ENCODE assay signal across 9 cellular contexts in the genomic region with DNA sequence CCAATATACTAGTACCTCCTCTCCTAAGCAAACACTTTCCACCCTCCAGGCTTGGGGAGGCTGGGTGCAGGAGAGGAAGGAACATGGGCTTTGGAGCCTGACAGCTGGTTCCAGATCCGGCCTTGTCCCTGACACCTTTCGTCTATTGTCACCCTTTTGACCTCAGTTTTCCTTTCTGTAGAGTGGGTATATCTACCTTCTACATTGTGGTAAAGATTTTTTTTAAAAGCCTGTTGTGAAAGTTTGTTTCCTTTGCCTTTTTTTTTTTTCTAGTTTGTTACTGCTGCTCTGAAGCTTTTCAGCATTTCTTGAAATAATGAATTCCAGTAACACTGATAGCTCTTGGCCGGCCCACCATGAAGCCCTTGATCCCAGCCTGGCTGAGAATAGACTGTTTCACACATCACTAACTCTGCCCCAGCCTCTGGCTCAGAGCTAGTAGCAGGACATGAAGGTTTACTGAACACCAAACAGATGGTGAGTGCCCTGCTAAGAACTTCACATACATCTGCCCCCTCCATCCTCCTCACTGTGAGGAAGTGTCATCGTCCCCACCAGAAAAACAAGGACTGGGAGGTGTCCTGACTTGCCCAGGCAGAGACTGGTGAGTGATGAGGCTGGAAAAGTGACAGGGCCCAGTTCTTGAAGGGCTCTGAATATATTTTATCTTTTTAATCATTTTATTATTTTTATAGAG. TPM values are rescaled to one million over a fixed set of nuclear protein-coding genes. Genes with fewer than 3 reads are reported as not detected.
A peak's percentile ranks its signal among the peaks of the same experiment; 100 is the strongest.
DNase-seq lines count a peak whose midpoint lies in the region; FAIRE-seq and TF ChIP-seq lines count a peak whose summit lies in the region.
"Had no signal": no experiment of that assay in that cellular context is flagged by ENCODE, and none has a peak within 500 bp of the region (broad histone marks: within the 10 kb centered on the region; RNA-seq: fewer than 3 reads in every experiment).

No MANE protein-coding gene starts in this region.

- peak overlapping the region; percentile 27 for H3K9ac ChIP-seq in skeletal muscle satellite cell (ENCODE audit: low read depth, low read length)

- H3K27me3 ChIP-seq in bronchial epithelial cell (ENCODE audit: control insufficient read depth, insufficient read depth, low read length) (no peaks in the 10 kb centered on the region), skeletal muscle satellite cell (ENCODE audit: control insufficient read depth, insufficient read depth, low read length) (no peaks in the 10 kb centered on the region), transverse colon (no peaks in the 10 kb centered on the region), BE2C (no peaks in the 10 kb centered on the region)
- H3K27me3 ChIP-seq: ovary had no signal

- POLR2A ChIA-PET in activated CD4-positive, alpha-beta T cell treated with anti-CD3 and anti-CD28 coated beads, Interleukin-2, amount 10 ng/mL, durations not matched to agents 7 days and 5 days (lab: Charles Lee) = no interaction called here

- H3K4me3 ChIP-seq in bronchial epithelial cell (ENCODE audit: low read depth, low read length) (no peak overlapping the region), skeletal muscle satellite cell (ENCODE audit: low read length) (no peak overlapping the region), transverse colon (no peak overlapping the region), BE2C (ENCODE audit: low read depth, low read length) (no peak overlapping the region)
- H3K4me3 ChIP-seq: ovary had no signal

- CTCF ChIA-PET in activated CD4-positive, alpha-beta T cell treated with anti-CD3 and anti-CD28 coated beads, Interleukin-2, amount 10 ng/mL, durations not matched to agents 7 days and 5 days (lab: Charles Lee) = interaction anchor here (0.6 to 3.2 kb wide), 15 partner anchors 10 to 248 kb away, joined by 3 to 12 read pairs (median 4); partner anchors contain the start of gene HNRNPR

- peaks cover 29% of the 10 kb centered on the region for H3K4me1 ChIP-seq in skeletal muscle satellite cell (ENCODE audit: control insufficient read depth, insufficient read depth, low read length)
- no peaks in the 10 kb centered on the region for H3K4me1 ChIP-seq in transverse colon
- peaks cover 19% of the 10 kb centered on the region for H3K4me1 ChIP-seq in BE2C

- no peak for DNase-seq in activated CD4-positive, alpha-beta T cell treated with anti-CD3 and anti-CD28 coated beads, Interleukin-2, amount 10 ng/mL, durations not matched to agents 7 days and 5 days
- no peak for DNase-seq in activated CD4-positive, alpha-beta T cell treated with anti-CD3 and anti-CD28 coated beads for 48 hours
- DNase-seq in NCI-H510A treated with DMSO at 0.1 percent for 48 hours (lab: John Stamatoyannopoulos, UW) (peak; percentile 89), bronchial epithelial cell (ENCODE audit: low read depth) (peak; percentile 87), GM10266 (ENCODE audit: extremely low spot score) (no peak), transverse colon (no peak), BE2C (no peak)

- H3K4me3 Mint-ChIP-seq in activated CD4-positive, alpha-beta T cell treated with anti-CD3 and anti-CD28 coated beads, Interleukin-2, amount 10 ng/mL, durations not matched to agents 7 days and 5 days = no peak overlapping the region

- H3K9me3 Mint-ChIP-seq in activated CD4-positive, alpha-beta T cell treated with anti-CD3 and anti-CD28 coated beads, Interleukin-2, amount 10 ng/mL, durations not matched to agents 7 days and 5 days = no peaks in the 10 kb centered on the region

- H3K36me3 Mint-ChIP-seq in activated CD4-positive, alpha-beta T cell treated with anti-CD3 and anti-CD28 coated beads, Interleukin-2, amount 10 ng/mL, durations not matched to agents 7 days and 5 days (ENCODE audit: low read depth) = no peaks in the 10 kb centered on the region

- TF ChIP-seq EP300 in transverse colon (IDR thresholded peaks at IDR 0.05; ENCODE audit: low read depth) = no peak

- 80 to 100% methylated on average over 2 to 4 of the region's 4 CpGs for WGBS in transverse colon (ENCODE audit: low coverage in 1 of 2), 2 donors

- intact Hi-C loops in transverse colon (cut with DNase I; ENCODE audit: low total_unique reads) = no loop called here

- in situ Hi-C loops in transverse colon (cut with MboI; ENCODE audit: low pct_ligation_motif_present in 1 of 4, low pct_unique_long_range_greater_than_20kb in 1 of 4, low sequenced_read_pairs in 3 of 4) = no loop called here

- H3K36me3 ChIP-seq in bronchial epithelial cell (ENCODE audit: control insufficient read depth, insufficient read depth, low read length) = no peaks in the 10 kb centered on the region
- no peaks in the 10 kb centered on the region for H3K36me3 ChIP-seq in skeletal muscle satellite cell (ENCODE audit: insufficient read depth, low read length)
- no peaks in the 10 kb centered on the region for H3K36me3 ChIP-seq in transverse colon
- no peaks in the 10 kb centered on the region for H3K36me3 ChIP-seq in BE2C
- H3K36me3 ChIP-seq: ovary had no signal

- no peak for TF ChIP-seq POLR2A in transverse colon (IDR thresholded peaks at IDR 0.05)

- H3K4me1 Mint-ChIP-seq in activated CD4-positive, alpha-beta T cell treated with anti-CD3 and anti-CD28 coated beads, Interleukin-2, amount 10 ng/mL, durations not matched to agents 7 days and 5 days = peaks cover 63% of the 10 kb centered on the region

- H3K9me3 ChIP-seq in skeletal muscle satellite cell (replicated peaks; ENCODE audit: low read length) (no peaks in the 10 kb centered on the region), transverse colon (no peaks in the 10 kb centered on the region), BE2C (no peaks in the 10 kb centered on the region)
- H3K9me3 ChIP-seq: ovary had no signal

- no peak overlapping the region for H3K4me2 ChIP-seq in skeletal muscle satellite cell (ENCODE audit: low read length)

- peak overlapping the region; percentile 85 for H3K27ac Mint-ChIP-seq in activated CD4-positive, alpha-beta T cell treated with anti-CD3 and anti-CD28 coated beads, Interleukin-2, amount 10 ng/mL, durations not matched to agents 7 days and 5 days

- no peak for FAIRE-seq in bronchial epithelial cell (lab: Jason Lieb, UNC)

- H3K27ac ChIP-seq in transverse colon = no peak overlapping the region
- H3K27ac ChIP-seq: ovary had no signal

- TF ChIP-seq CTCF in bronchial epithelial cell (IDR thresholded peaks at IDR 0.05; ENCODE audit: insufficient read depth, low read length, severe bottlenecking) (no peak), GM10266 (IDR thresholded peaks at IDR 0.05; ENCODE audit: control insufficient read depth, insufficient read depth, low read depth, missing control alignments) (no peak), transverse colon (IDR thresholded peaks at IDR 0.05) (no peak), BE2C (IDR thresholded peaks at IDR 0.05; ENCODE audit: low read depth, low read length) (no peak)

- H3K27me3 Mint-ChIP-seq in activated CD4-positive, alpha-beta T cell treated with anti-CD3 and anti-CD28 coated beads, Interleukin-2, amount 10 ng/mL, durations not matched to agents 7 days and 5 days = no peaks in the 10 kb centered on the region

RNA-seq across cellular contexts. Expression of gene ID3, which starts 33.1 kb away (rescaled TPM):
- total RNA-seq in activated CD4-positive, alpha-beta T cell treated with anti-CD3 and anti-CD28 coated beads, Interleukin-2, amount 10 ng/mL, durations not matched to agents 7 days and 5 days = 10 to 100 TPM; 62.7 to 65.2 TPM
- total RNA-seq in bronchial epithelial cell (36.5 and 47.4 TPM in 2 replicates), transverse colon (100 to 1,000 TPM; 174 to 363 (median 253) TPM)
- 81.5 and 145 TPM in 2 replicates for total RNA-seq in skeletal muscle satellite cell (2012; rRNA removed)
- polyA plus RNA-seq in BE2C (2012; ENCODE audit: insufficient read depth, insufficient read length, low read depth) = 63.3 TPM

Comparison
In these comparisons a context has a peak if more than half of its experiments do, and no peak if none do; other contexts are left out.
1. DNase-seq: peak in NCI-H510A treated with DMSO at 0.1 percent for 48 hours (single experiment) and bronchial epithelial cell (single experiment); none in activated CD4-positive, alpha-beta T cell treated with anti-CD3 and anti-CD28 coated beads, Interleukin-2, amount 10 ng/mL, durations not matched to agents 7 days and 5 days (single experiment), activated CD4-positive, alpha-beta T cell treated with anti-CD3 and anti-CD28 coated beads for 48 hours (single experiment), GM10266 (single experiment), transverse colon (single experiment) and BE2C (single experiment).